ENCODE assay signal across 22 cellular contexts in the genomic region with DNA sequence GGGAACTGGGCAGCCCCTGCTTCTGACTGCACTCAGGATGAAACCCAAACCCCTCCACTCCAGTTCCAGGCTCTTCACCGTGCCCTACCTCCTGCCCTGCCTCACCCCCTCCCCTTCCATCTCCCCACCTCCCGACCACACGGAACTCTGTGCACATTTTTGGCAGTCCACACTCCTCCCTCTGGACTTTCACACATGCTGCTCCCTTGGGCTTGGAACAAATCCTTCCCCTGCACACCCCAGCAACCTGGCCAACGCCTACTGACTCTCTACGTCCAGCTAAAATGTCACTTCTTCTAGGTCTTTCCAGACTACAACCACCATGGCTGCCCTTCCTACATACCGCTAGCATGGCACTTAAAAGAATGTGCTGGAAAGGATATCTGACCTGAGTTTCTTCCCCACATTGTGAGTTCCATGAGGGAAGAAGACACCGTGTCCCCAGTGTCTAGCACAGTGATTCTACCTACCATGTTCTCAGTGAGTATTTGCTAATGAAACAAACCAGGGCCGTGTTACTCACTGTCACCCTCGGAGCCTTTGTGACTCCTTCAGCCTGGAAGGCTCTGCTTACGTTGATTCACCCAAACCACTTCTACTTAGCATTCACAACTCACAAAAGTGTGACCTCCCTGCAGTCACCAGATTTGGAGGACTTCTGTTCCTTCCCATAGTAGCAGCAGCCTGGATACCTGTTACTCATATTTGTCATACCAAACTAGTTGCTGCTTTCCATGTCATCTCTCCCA. TPM values are rescaled to one million over a fixed set of nuclear protein-coding genes. Genes with fewer than 3 reads are reported as not detected.
DNase-seq lines count a peak whose midpoint lies in the region; ATAC-seq and TF ChIP-seq lines count a peak whose summit lies in the region.
"Had no signal": no experiment of that assay in that cellular context is flagged by ENCODE, and none has a peak within 500 bp of the region (broad histone marks: within the 10 kb centered on the region; RNA-seq: fewer than 3 reads in every experiment).

No MANE protein-coding gene starts in this region.

- TF ChIP-seq CTCF in brain (conservative IDR thresholded peaks at IDR 0.05): no peak

- H3K27me3 Mint-ChIP-seq in brain: no peaks in the 10 kb centered on the region
- H3K27me3 Mint-ChIP-seq: effector memory CD8-positive, alpha-beta T cell had no signal

- DNase-seq in Right ventricle myocardium superior (no peak), left cardiac atrium (no peak), kidney tubule cell (ENCODE audit: low spot score) (peak; percentile 11), AG20443 (ENCODE audit: low spot score) (no peak)
- DNase-seq in stimulated activated naive CD4-positive, alpha-beta T cell treated with Interleukin-2 at 50 U/mL for 16 hours (lab: John Stamatoyannopoulos, UW): no peak
- DNase-seq: activated CD4-positive, CD25-positive, alpha-beta regulatory T cell treated with anti-CD3 and anti-CD28 coated beads, Interleukin-2, amount 50 U/mL, for 72 hours; body of pancreas; colonic mucosa; DMS79 treated with DMSO at 0.1 percent for 48 hours; effector memory CD8-positive, alpha-beta T cell; HCEC 1CT; hypothalamus; Karpas-422; mucosa of descending colon; NCI-H1694 treated with DMSO at 0.1 percent for 48 hours; NCI-H2171 treated with DMSO at 0.1 percent for 48 hours; NCI-H524; SJCRH30 had no signal

- H3K4me3 Mint-ChIP-seq in brain: no peak overlapping the region
- H3K4me3 Mint-ChIP-seq: effector memory CD8-positive, alpha-beta T cell had no signal

- peak overlapping the region in 3 of 5 experiments; percentile 41 to 66 (median 45) for H3K27ac Mint-ChIP-seq in brain
- H3K27ac Mint-ChIP-seq: effector memory CD8-positive, alpha-beta T cell had no signal

- H3K9me3 Mint-ChIP-seq in brain: no peaks in the 10 kb centered on the region
- H3K9me3 Mint-ChIP-seq: effector memory CD8-positive, alpha-beta T cell had no signal

- H3K36me3 Mint-ChIP-seq in brain: peaks cover 22% of the 10 kb centered on the region

- ATAC-seq in Right ventricle myocardium superior (ENCODE audit: poor library complexity) (peak; percentile 18), left cardiac atrium (no peak), GM18909 (IDR thresholded peaks at IDR 0.05; ENCODE audit: poor library complexity, unreplicated experiment) (no peak)
- ATAC-seq: body of pancreas; effector memory CD8-positive, alpha-beta T cell; esophagus mucosa; mucosa of descending colon; Panc1 had no signal

- intact Hi-C loops in Right ventricle myocardium superior (cut with DNase I) (no loop called here), left cardiac atrium (cut with DNase I) (no loop called here)

- H3K4me1 Mint-ChIP-seq in brain: peaks cover 47% of the 10 kb centered on the region

RNA-seq across cellular contexts. Expression of a gene that starts 18.7 kb away (rescaled TPM):
- total RNA-seq in Right ventricle myocardium superior (272 TPM), left cardiac atrium (100 to 1,000 TPM; 114 to 145 TPM)
- 34.4 TPM for polyA plus RNA-seq in brain (ENCODE audit: insufficient read depth, low read depth, low replicate concordance)
